Comparison of ENCODE assay signal across 13 cellular contexts in the genomic region with DNA sequence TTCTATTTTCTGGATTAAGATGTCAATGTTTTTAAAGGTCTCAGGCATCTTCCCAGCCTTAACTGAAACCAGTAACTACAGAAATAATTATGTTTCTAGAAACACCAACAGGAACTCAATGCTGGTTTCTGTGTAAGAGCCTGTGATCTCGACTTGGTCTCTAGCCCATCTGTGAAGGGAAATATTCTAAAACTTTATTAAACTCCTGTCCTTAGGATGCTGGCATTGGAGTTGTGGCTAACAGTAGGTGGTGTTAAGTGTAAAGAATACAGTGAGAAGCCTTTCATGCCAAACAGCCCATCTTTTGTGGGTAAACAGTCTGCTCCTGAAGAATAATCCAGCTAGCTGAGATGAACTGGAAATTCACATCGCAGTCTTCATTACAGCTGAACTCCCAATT.
DNase-seq lines count a peak whose midpoint lies in the region; ATAC-seq and TF ChIP-seq lines count a peak whose summit lies in the region.
"Had no signal": no experiment of that assay in that cellular context is flagged by ENCODE, and none has a peak within 500 bp of the region (broad histone marks: within the 10 kb centered on the region; RNA-seq: fewer than 3 reads in every experiment).

No MANE protein-coding gene starts in this region.

- H3K27me3 Mint-ChIP-seq in neural crest cell (ENCODE audit: low read depth): no peaks in the 10 kb centered on the region

- H3K79me2 ChIP-seq in ACC112 (ENCODE audit: control insufficient read depth, insufficient read depth, low read length, unreplicated experiment): no peaks in the 10 kb centered on the region
- H3K79me2 ChIP-seq in PC-3 (ENCODE audit: low read length): no peaks in the 10 kb centered on the region

- no peaks in the 10 kb centered on the region for H3K9me3 ChIP-seq in PC-3 (ENCODE audit: low read length)
- H3K9me3 ChIP-seq: ovary had no signal

- peaks cover 78% of the 10 kb centered on the region for H3K4me1 Mint-ChIP-seq in neural crest cell

- H3K4me3 ChIP-seq in ACC112 (ENCODE audit: low read depth, low read length) (no peak overlapping the region), PC-3 (ENCODE audit: low read length) (no peak overlapping the region)
- H3K4me3 ChIP-seq: ovary had no signal

- TF ChIP-seq CTCF in PC-3 (conservative IDR thresholded peaks at IDR 0.05; ENCODE audit: low read depth, low read length) (no peak), neural crest cell (conservative IDR thresholded peaks at IDR 0.05) (no peak)

- H3K36me3 ChIP-seq in ACC112 (ENCODE audit: insufficient read depth, low read length) (no peaks in the 10 kb centered on the region), PC-3 (ENCODE audit: low read depth, low read length) (no peaks in the 10 kb centered on the region)
- H3K36me3 ChIP-seq: ovary, WERI-Rb-1 had no signal

- no peak overlapping the region for H3K4me3 Mint-ChIP-seq in neural crest cell
- H3K4me3 Mint-ChIP-seq: activated naive CD4-positive, alpha-beta T cell treated with anti-CD3 and anti-CD28 coated beads for 36 hours had no signal

- H2AFZ ChIP-seq in ACC112 (ENCODE audit: low read length, unreplicated experiment) (no peak overlapping the region), PC-3 (ENCODE audit: low read length) (no peak overlapping the region)

- H3K9ac ChIP-seq in PC-3 (ENCODE audit: low read length): no peak overlapping the region; the same call in 1 of the 2 replicates

- no peaks in the 10 kb centered on the region for H3K27me3 ChIP-seq in ACC112 (ENCODE audit: insufficient read depth, low read length)
- H3K27me3 ChIP-seq in PC-3 (ENCODE audit: low read length): no peaks in the 10 kb centered on the region
- H3K27me3 ChIP-seq: ovary had no signal

- no peaks in the 10 kb centered on the region for H3K9me2 ChIP-seq in PC-3 (replicated peaks; ENCODE audit: low read length)

- intact Hi-C loops in PC-3 (cut with micrococcal nuclease): loop anchor here (2.0 kb wide), 1 partner anchor 55 kb away; no protein-coding TSS in a partner anchor

- H3K36me3 Mint-ChIP-seq in neural crest cell (ENCODE audit: low read depth): peaks cover 6% of the 10 kb centered on the region

- ATAC-seq in PC-3 (no peak), HG02588 (IDR thresholded peaks at IDR 0.05; ENCODE audit: unreplicated experiment) (no peak), GM18511 (IDR thresholded peaks at IDR 0.05; ENCODE audit: unreplicated experiment) (no peak)

- POLR2A ChIA-PET in PC-3 (lab: Charles Lee; ENCODE audit: unreplicated experiment): no interaction called here

- H4K20me1 ChIP-seq in PC-3 (ENCODE audit: low read length): no peaks in the 10 kb centered on the region

- CTCF ChIA-PET in PC-3 (lab: Charles Lee): no interaction called here

- H3K27ac ChIP-seq in ACC112 (ENCODE audit: low read depth, low read length) (peak overlapping the region; percentile 85), PC-3 (ENCODE audit: low read length) (peak overlapping the region; percentile 84), epithelial cell of prostate (peak overlapping the region; percentile 94)
- H3K27ac ChIP-seq: ovary had no signal

- DNase-seq in PC-3 (no peak), epithelial cell of prostate (ENCODE audit: low read depth, low spot score) (no peak), neural crest cell (ENCODE audit: low read depth, low spot score) (no peak), NCI-H2029 (lab: John Stamatoyannopoulos, UW) (no peak), NCI-H524 (lab: John Stamatoyannopoulos, UW) (no peak)
- DNase-seq: activated naive CD4-positive, alpha-beta T cell treated with anti-CD3 and anti-CD28 coated beads for 36 hours; stimulated activated CD4-positive, alpha-beta T cell treated with anti-CD3 and anti-CD28 coated beads, Interleukin-12 subunit alpha, Interleukin-12 subunit beta, amount 100 ng/mL, for 4 hours; SW 1271 had no signal

- peak overlapping the region; percentile 69 for H3K27ac Mint-ChIP-seq in neural crest cell (ENCODE audit: unreplicated experiment)
- H3K27ac Mint-ChIP-seq: activated naive CD4-positive, alpha-beta T cell treated with anti-CD3 and anti-CD28 coated beads for 36 hours had no signal

- H3K4me1 ChIP-seq in ACC112 (ENCODE audit: control insufficient read depth, insufficient read depth, low read length, unreplicated experiment) (peaks cover 40% of the 10 kb centered on the region), PC-3 (ENCODE audit: insufficient read depth, low read length) (peaks cover 40% of the 10 kb centered on the region)

- 0 out of 2 replicates have a peak overlapping the region, but pooled peaks have one; percentile 30 for H3K4me2 ChIP-seq in PC-3 (ENCODE audit: low read length)

- BruUV-seq in PC-3 (replicated peaks; lab: Mats Ljungman, UMichigan): no TSS peak

- peaks cover 5% of the 10 kb centered on the region for H3F3A ChIP-seq in PC-3 (ENCODE audit: low read length, unreplicated experiment)

- peaks cover 14% of the 10 kb centered on the region for H3K9me3 Mint-ChIP-seq in neural crest cell
- H3K9me3 Mint-ChIP-seq: activated naive CD4-positive, alpha-beta T cell treated with anti-CD3 and anti-CD28 coated beads for 36 hours had no signal
